15 cellular contexts compared by ENCODE assay signal in genomic region chr21:43933680-43934079, GRCh38.
A peak's percentile ranks its signal among the peaks of the same experiment; 100 is the strongest.
DNase-seq lines count a peak whose midpoint lies in the region; ATAC-seq, FAIRE-seq and TF ChIP-seq lines count a peak whose summit lies in the region.
"Had no signal": no experiment of that assay in that cellular context is flagged by ENCODE, and none has a peak within 500 bp of the region (broad histone marks: within the 10 kb centered on the region; RNA-seq: fewer than 3 reads in every experiment).

No MANE protein-coding gene starts in this region.

- H3K36me3 ChIP-seq in H7 (replicated peaks; ENCODE audit: control insufficient read depth, insufficient read depth, low read length), result no peaks in the 10 kb centered on the region
- H3K36me3 ChIP-seq in K562 (ENCODE audit: control insufficient read depth, insufficient read depth, low read length), result peaks cover 35% of the 10 kb centered on the region
- H3K36me3 ChIP-seq in gastrocnemius medialis, result no peaks in the 10 kb centered on the region
- H3K36me3 ChIP-seq: BE2C, HAP-1 had no signal

- H3K9ac ChIP-seq in K562 (ENCODE audit: insufficient read depth in 1 of 2, low read depth in 2 of 2, low read length in 2 of 2), result 0 out of 4 replicates have a peak overlapping the region, but pooled peaks of 1 of the 2 experiments have one; percentile 10

- H3K9me1 ChIP-seq in K562 (ENCODE audit: control insufficient read depth, insufficient read depth, low read length), result no peaks in the 10 kb centered on the region

- no peaks in the 10 kb centered on the region for H3K27me3 ChIP-seq in H7 (ENCODE audit: control insufficient read depth, insufficient read depth, low read length)
- H3K27me3 ChIP-seq in K562 (ENCODE audit: control insufficient read depth in 2 of 2, insufficient read depth in 2 of 2, low read length in 2 of 2), result no peaks in the 10 kb centered on the region
- H3K27me3 ChIP-seq in gastrocnemius medialis, result no peaks in the 10 kb centered on the region
- H3K27me3 ChIP-seq: BE2C had no signal

- in situ Hi-C loops in K562 (cut with MboI) (no loop called here), gastrocnemius medialis (cut with MboI; ENCODE audit: low sequenced_read_pairs in 4 of 4) (loop anchor here in 1 of 4 donors (25.0 kb wide), 1 partner anchor 96 kb away; no protein-coding TSS in a partner anchor)

- H3K4me3 Mint-ChIP-seq in glutamatergic neuron (ENCODE audit: unreplicated experiment), result peak overlapping the region; percentile 72
- H3K4me3 Mint-ChIP-seq: CD8-positive, alpha-beta memory T cell had no signal

- H3K4me3 ChIP-seq in H7 (ENCODE audit: insufficient read depth, low read depth, low read length) (no peak overlapping the region), K562 (no peak overlapping the region), gastrocnemius medialis (no peak overlapping the region)
- H3K4me3 ChIP-seq: HAP-1 had no signal

- H3K27ac ChIP-seq in K562 (ENCODE audit: extremely low read depth, low read depth, low read length) (no peak overlapping the region), gastrocnemius medialis (peak overlapping the region; percentile 94 to 98 (median 96))

- H3K4me1 ChIP-seq in K562 (replicated peaks in 1 of 2; ENCODE audit: control insufficient read depth in 2 of 2, insufficient read depth in 2 of 2, low read length in 2 of 2) (peaks cover 17 to 67% of the 10 kb centered on the region in 2 experiments; a peak in 4 of 5 replicates), gastrocnemius medialis (peaks cover 42 to 76% of the 10 kb centered on the region in 2 donors)
- H3K4me1 ChIP-seq: BE2C had no signal

- no peak for FAIRE-seq in K562 (lab: Jason Lieb, UNC)
- FAIRE-seq: G401.6, GM12891, GM19239, H1 had no signal

- POLR2A ChIA-PET in K562 (lab: Yijun Ruan, JAX), result interaction anchor here (0.6 to 1.1 kb wide), 3 partner anchors 39 to 123 kb away, joined by 3 to 4 read pairs (median 3); no protein-coding TSS in a partner anchor

- H4K20me1 ChIP-seq in K562 (replicated peaks; ENCODE audit: control insufficient read depth, insufficient read depth, low read length), result no peaks in the 10 kb centered on the region

- H3K36me3 Mint-ChIP-seq in glutamatergic neuron (ENCODE audit: unreplicated experiment), result no peaks in the 10 kb centered on the region

- WGBS in K562 (ENCODE audit: insufficient coverage, low coverage, missing lambda C conversion rate), result 94% methylated on average over 14 of the region's 15 CpGs

- H3K9me3 Mint-ChIP-seq in glutamatergic neuron (ENCODE audit: unreplicated experiment), result peaks cover 11% of the 10 kb centered on the region
- H3K9me3 Mint-ChIP-seq: CD4-positive, CD25-positive, alpha-beta regulatory T cell; CD8-positive, alpha-beta memory T cell had no signal

- peaks cover 29% of the 10 kb centered on the region for H3K4me1 Mint-ChIP-seq in glutamatergic neuron (ENCODE audit: low read depth, unreplicated experiment)

- intact Hi-C loops in K562 (cut with micrococcal nuclease), result no loop called here
- intact Hi-C loops in gastrocnemius medialis (cut with DNase I; ENCODE audit: low total_unique reads), result no loop called here

- BruUV-seq in K562 (replicated peaks; lab: Mats Ljungman, UMichigan), result no TSS peak

- TF ChIP-seq POLR2A in K562 (conservative IDR thresholded peaks at IDR 0.05) (no peak), gastrocnemius medialis (IDR thresholded peaks at IDR 0.05) (no peak)

- no peak for TF ChIP-seq EP300 in K562 (IDR thresholded peaks at IDR 0.05; ENCODE audit: low read length)

- H3K79me2 ChIP-seq in K562 (ENCODE audit: control insufficient read depth, insufficient read depth, low read length), result peaks cover 41% of the 10 kb centered on the region

- no peak overlapping the region for H2AFZ ChIP-seq in K562 (ENCODE audit: low read depth, low read length)

- H3K9me3 ChIP-seq in K562 (replicated peaks; ENCODE audit: control insufficient read depth, insufficient read depth, low read depth, low read length) (0 out of 2 replicates have a peak, but pooled peaks cover 3% of the 10 kb centered on the region), gastrocnemius medialis (no peaks in the 10 kb centered on the region)
- H3K9me3 ChIP-seq: BE2C, HAP-1 had no signal

- peak overlapping the region; percentile 98 for H3K27ac Mint-ChIP-seq in glutamatergic neuron (ENCODE audit: unreplicated experiment)

- TF ChIP-seq CTCF in K562 (IDR thresholded peaks at IDR 0.05 in 2 of 3, conservative IDR thresholded peaks at IDR 0.05 in 1 of 3; ENCODE audit: insufficient read depth in 2 of 3, low read depth in 1 of 3, low read length in 3 of 3) (no peak), glutamatergic neuron (IDR thresholded peaks at IDR 0.05; ENCODE audit: partially characterized antibody, unreplicated experiment) (no peak), gastrocnemius medialis (IDR thresholded peaks at IDR 0.05 in 4 of 5, conservative IDR thresholded peaks at IDR 0.05 in 1 of 5) (no peak)

- H3K4me2 ChIP-seq in K562 (ENCODE audit: insufficient read depth, low read length), result no peak overlapping the region

- H3K27me3 Mint-ChIP-seq in glutamatergic neuron (ENCODE audit: unreplicated experiment), result peaks cover 18% of the 10 kb centered on the region
- H3K27me3 Mint-ChIP-seq: CD4-positive, CD25-positive, alpha-beta regulatory T cell; CD8-positive, alpha-beta memory T cell had no signal

- CTCF ChIA-PET in K562 (lab: Yijun Ruan, JAX; ENCODE audit: low intra/inter-chr PET ratio), result no interaction called here

- DNase-seq in H7 (peak; percentile 55), K562 (ENCODE audit: extremely low read depth in 1 of 4, low spot score in 3 of 4) (no peak), glutamatergic neuron (no peak), gastrocnemius medialis (no peak)
- DNase-seq in stimulated activated CD4-positive, alpha-beta T cell treated with anti-CD3 and anti-CD28 coated beads, Interleukin-2, amount 100 ng/mL, for 24 hours, result no peak
- DNase-seq: BE2C; CD4-positive, CD25-positive, alpha-beta regulatory T cell; CD8-positive, alpha-beta memory T cell; COR-L47 had no signal

- no peak for TF ChIP-seq RAD21 in K562 (CRISPR knock-in tag; conservative IDR thresholded peaks at IDR 0.05 in 1 of 2, IDR thresholded peaks at IDR 0.05 in 1 of 2)

- ATAC-seq in K562, result no peak
- no peak for ATAC-seq in gastrocnemius medialis
- ATAC-seq in GM21390 (IDR thresholded peaks at IDR 0.05; ENCODE audit: unreplicated experiment), result no peak

TF ChIP-seq in K562, 482 proteins besides CTCF, POLR2A, EP300 and RAD21:
- 0 out of 2 replicates have a peak, but pooled peaks have one; percentile 11 for TF ChIP-seq POLR2G (IDR thresholded peaks at IDR 0.05; ENCODE audit: low read depth, low read length)
- no peak for TF ChIP-seq NR2C1 (IDR thresholded peaks at IDR 0.05)
- no peak for TF ChIP-seq NR2C1 (tag; IDR thresholded peaks at IDR 0.05)
TF ChIP-seq in K562: peak in this region for 1.
